16 cellular contexts compared by ENCODE assay signal in genomic region chr10:71039551-71039950, GRCh38.
"Had no signal": no experiment of that assay in that cellular context is flagged by ENCODE, and none has a peak within 500 bp of the region (broad histone marks: within the 10 kb centered on the region; RNA-seq: fewer than 3 reads in every experiment).

No MANE protein-coding gene starts in this region.

- ATAC-seq: body of pancreas; naive thymus-derived CD4-positive, alpha-beta T cell; sciatic nerve; stimulated activated naive B cell treated with anti-CD40 and anti-IgM and Interleukin-4, amounts not matched to agents 10 μg/mL and 1 μg/mL and 100 μg/mL, for 72 hours had no signal

- H3K4me2 ChIP-seq: hepatocyte had no signal

- DNase-seq: activated CD4-positive, alpha-beta T cell treated with anti-CD3 and anti-CD28 coated beads for 1 hour; activated CD8-positive, alpha-beta memory T cell treated with anti-CD3 and anti-CD28 coated beads for 24 hours; activated CD8-positive, alpha-beta memory T cell treated with anti-CD3 and anti-CD28 coated beads, Interleukin-2, amount 50 U/mL, for 48 hours; activated naive CD4-positive, alpha-beta T cell; body of pancreas; central memory CD4-positive, alpha-beta T cell; dorsolateral prefrontal cortex; foreskin fibroblast; mesenchymal stem cell; naive thymus-derived CD4-positive, alpha-beta T cell; ovary; stimulated activated naive B cell treated with anti-CD40 and anti-IgM and Interleukin-4, amounts not matched to agents 10 μg/mL and 1 μg/mL and 100 μg/mL, for 72 hours; WERI-Rb-1 had no signal

- H3K27me3 ChIP-seq: body of pancreas, hepatocyte, ovary had no signal

- H3K36me3 ChIP-seq: ovary, WERI-Rb-1 had no signal

- H3K27ac ChIP-seq: body of pancreas, dorsolateral prefrontal cortex, epithelial cell of prostate, hepatocyte, ovary, WERI-Rb-1 had no signal

- H2AFZ ChIP-seq: hepatocyte had no signal

- H3K9me3 ChIP-seq: body of pancreas, ovary had no signal

- H3K4me3 ChIP-seq: body of pancreas, dorsolateral prefrontal cortex, hepatocyte, ovary had no signal
